In genomic region chr11:612961-613300, GRCh38 we compare ENCODE assay signal across 11 cellular contexts. TPM values are rescaled to one million over a fixed set of nuclear protein-coding genes. Genes with fewer than 3 reads are reported as not detected.
DNase-seq lines count a peak whose midpoint lies in the region; ATAC-seq, FAIRE-seq and TF ChIP-seq lines count a peak whose summit lies in the region.
"Had no signal": no experiment of that assay in that cellular context is flagged by ENCODE, and none has a peak within 500 bp of the region (broad histone marks: within the 10 kb centered on the region; RNA-seq: fewer than 3 reads in every experiment).

No MANE protein-coding gene starts in this region.

- no peak overlapping the region for H3K18ac ChIP-seq in H1 (ENCODE audit: extremely low read depth, low read length)

- CTCF ChIA-PET in H1 (lab: Charles Lee; ENCODE audit: partially characterized antibody) = interaction anchor here (0.6 to 2.4 kb wide), 9 partner anchors 17 to 131 kb away, joined by 3 to 11 read pairs (median 6); no protein-coding TSS in a partner anchor

- no peak overlapping the region for H3K9ac ChIP-seq in H1 (replicated peaks in 1 of 4; ENCODE audit: extremely low read depth in 1 of 4, low read depth in 3 of 4, low read length in 3 of 4)
- H3K9ac ChIP-seq in MM.1S (ENCODE audit: low read length) = no peak overlapping the region

- TF ChIP-seq EP300 in H1 (IDR thresholded peaks at IDR 0.05; ENCODE audit: borderline replicate concordance in 1 of 2, low read depth in 2 of 2, low read length in 2 of 2) (no peak), stomach (IDR thresholded peaks at IDR 0.05) (no peak)

- peaks cover 11% of the 10 kb centered on the region for H3F3A ChIP-seq in MM.1S (ENCODE audit: insufficient read depth, low read length)

- no peaks in the 10 kb centered on the region for H3K9me2 ChIP-seq in MM.1S (replicated peaks; ENCODE audit: insufficient read depth, low read length)

- no peak overlapping the region for H2BK20ac ChIP-seq in H1 (ENCODE audit: low read length)

- H3K36me3 Mint-ChIP-seq in activated naive CD4-positive, alpha-beta T cell treated with anti-CD3 and anti-CD28 coated beads, Interleukin-2, amount 50 U/mL, for 72 hours = peaks cover 0 to 13% of the 10 kb centered on the region in 2 donors

- no peak for TF ChIP-seq POLR2A in H1 (IDR thresholded peaks at IDR 0.05; ENCODE audit: control extremely low read depth in 1 of 2, low read depth in 2 of 2, low read length in 2 of 2)
- TF ChIP-seq POLR2A in stomach (IDR thresholded peaks at IDR 0.05) = no peak

- H3K27ac Mint-ChIP-seq in activated naive CD4-positive, alpha-beta T cell treated with anti-CD3 and anti-CD28 coated beads, Interleukin-2, amount 50 U/mL, for 72 hours = peak overlapping the region; percentile 35 to 68

- intact Hi-C loops in stomach (cut with DNase I; ENCODE audit: low total_unique reads) = no loop called here

- H4K20me1 ChIP-seq in H1 (replicated peaks in 1 of 2; ENCODE audit: control insufficient read depth in 1 of 2, insufficient read depth in 2 of 2, low read length in 2 of 2) (peaks cover 21 to 29% of the 10 kb centered on the region in 2 experiments), MM.1S (ENCODE audit: insufficient read depth, low read length) (no peaks in the 10 kb centered on the region)

- H3K23ac ChIP-seq in H1 (ENCODE audit: insufficient read length) = no peak overlapping the region

- H3K4me1 ChIP-seq in H1 (replicated peaks in 1 of 4; ENCODE audit: control insufficient read depth in 3 of 4, insufficient read depth in 4 of 4, low read length in 3 of 4) (peaks cover 0 to 15% (median 3%) of the 10 kb centered on the region in 4 experiments; a peak in 5 of 7 replicates), stomach (peaks cover 36 to 57% (median 51%) of the 10 kb centered on the region in 4 donors), MM.1S (ENCODE audit: low read length) (peaks cover 13% of the 10 kb centered on the region; the same call in 1 of the 2 replicates)

- H4K8ac ChIP-seq in H1 (ENCODE audit: extremely low read depth, insufficient read depth, low read length) = no peak overlapping the region; the same call in 1 of the 2 replicates

- H3K4ac ChIP-seq in H1 (replicated peaks; ENCODE audit: insufficient read length, low read depth, low read length) = no peak overlapping the region

- FAIRE-seq in H1 (lab: Jason Lieb, UNC) = no peak

- H3K56ac ChIP-seq in H1 (replicated peaks; ENCODE audit: insufficient read length, low read depth, low read length) = no peak overlapping the region

- no peak overlapping the region for H2BK15ac ChIP-seq in H1 (ENCODE audit: low read length)

- DNase-seq in activated naive CD4-positive, alpha-beta T cell treated with anti-CD3 and anti-CD28 coated beads, Interleukin-2, amount 50 U/mL, for 72 hours (ENCODE audit: low spot score in 2 of 2) = no peak
- no peak for DNase-seq in activated naive CD4-positive, alpha-beta T cell treated with anti-CD3 and anti-CD28 coated beads, Interleukin-2, amount 50 U/mL, for 16 hours
- DNase-seq in H1 (ENCODE audit: low read depth in 1 of 2, low spot score in 2 of 2) (no peak), stomach (no peak), MM.1S (no peak), NCI-H2081 treated with DMSO at 0.1 percent for 48 hours (lab: John Stamatoyannopoulos, UW) (no peak)
- DNase-seq: NCI-H2227 treated with DMSO at 0.1 percent for 48 hours, RPMI8226 had no signal

- TF ChIP-seq CTCF in H1 (IDR thresholded peaks at IDR 0.05; ENCODE audit: control extremely low read depth in 1 of 3, insufficient read depth in 1 of 3, low read depth in 1 of 3, low read length in 3 of 3) (no peak), stomach (IDR thresholded peaks at IDR 0.05) (no peak), MM.1S (IDR thresholded peaks at IDR 0.05; ENCODE audit: low read length) (no peak)

- H3K4me2 ChIP-seq in H1 (ENCODE audit: insufficient read depth in 1 of 2, low read depth in 2 of 2, low read length in 2 of 2) = no peak overlapping the region; a peak in 1 of 4 replicates
- no peak overlapping the region for H3K4me2 ChIP-seq in MM.1S (ENCODE audit: low read depth, low read length)

- H2BK12ac ChIP-seq in H1 (ENCODE audit: low read depth, low read length) = no peak overlapping the region

- H3K23me2 ChIP-seq in H1 (ENCODE audit: low read depth, low read length) = peaks cover 3% of the 10 kb centered on the region; the same call in 1 of the 2 replicates

- H3K9me3 ChIP-seq in H1 (ENCODE audit: insufficient read depth in 2 of 2, low read depth in 1 of 2, low read length in 1 of 2) (no peaks in the 10 kb centered on the region), stomach (no peaks in the 10 kb centered on the region), MM.1S (replicated peaks; ENCODE audit: insufficient read depth, low read length) (no peaks in the 10 kb centered on the region)
- H3K9me3 ChIP-seq: testis had no signal

- H3K9me3 Mint-ChIP-seq in activated naive CD4-positive, alpha-beta T cell treated with anti-CD3 and anti-CD28 coated beads, Interleukin-2, amount 50 U/mL, for 72 hours = no peaks in the 10 kb centered on the region

- H3K14ac ChIP-seq in H1 (ENCODE audit: insufficient read length) = no peak overlapping the region

- ATAC-seq in activated naive CD4-positive, alpha-beta T cell treated with anti-CD3 and anti-CD28 coated beads, Interleukin-2, amount 50 U/mL, for 72 hours = no peak

- H3K36me3 ChIP-seq in H1 (ENCODE audit: control insufficient read depth in 2 of 4, insufficient read depth in 4 of 4, low read length in 3 of 4) = peaks cover 16 to 46% (median 36%) of the 10 kb centered on the region in 4 experiments
- peaks cover 56 to 68% (median 63%) of the 10 kb centered on the region in 4 donors for H3K36me3 ChIP-seq in stomach
- H3K36me3 ChIP-seq in MM.1S (replicated peaks; ENCODE audit: insufficient read depth, low read length) = no peaks in the 10 kb centered on the region; the same call in 1 of the 2 replicates

- no peak overlapping the region for H4K91ac ChIP-seq in H1 (replicated peaks; ENCODE audit: insufficient read length, low read length)

- no peak overlapping the region for H2AK5ac ChIP-seq in H1 (ENCODE audit: low read depth, low read length)

- H3K27me3 ChIP-seq in H1 (replicated peaks in 1 of 4; ENCODE audit: control insufficient read depth in 3 of 4, extremely low read depth in 1 of 4, insufficient read depth in 3 of 4, low read length in 3 of 4) (no peaks in the 10 kb centered on the region), stomach (no peaks in the 10 kb centered on the region), MM.1S (replicated peaks; ENCODE audit: insufficient read depth, low read length) (no peaks in the 10 kb centered on the region)
- H3K27me3 ChIP-seq: testis had no signal

- 94% methylated on average over 10 of the region's 10 CpGs; no CpG with 5 or more reads in 1 of the 2 experiments for WGBS in H1 (ENCODE audit: extremely low coverage in 1 of 2, insufficient coverage in 1 of 2, insufficient read length in 1 of 2, insufficient replicate concordance in 2 of 2, low coverage in 1 of 2, low lambda C conversion rate in 2 of 2, missing lambda C conversion rate in 1 of 2), 2 experiments
- 81 to 93% (median 87%) methylated on average over 3 to 10 of the region's 10 CpGs for WGBS in stomach, 5 donors

- no peak overlapping the region for H3K4me3 ChIP-seq in H1 (ENCODE audit: extremely low read depth in 1 of 4, insufficient read depth in 2 of 4, low read depth in 3 of 4, low read length in 4 of 4)
- H3K4me3 ChIP-seq in stomach = peak overlapping the region in 1 of 4 donors; percentile 58
- no peak overlapping the region for H3K4me3 ChIP-seq in MM.1S (ENCODE audit: low read length)
- H3K4me3 ChIP-seq: testis had no signal

- no peak overlapping the region for H3K27ac ChIP-seq in H1 (ENCODE audit: low read depth, low read length)
- H3K27ac ChIP-seq in stomach = peak overlapping the region; percentile 50 to 99 (median 68)
- no peak overlapping the region for H3K27ac ChIP-seq in MM.1S (ENCODE audit: low read length)

- no peak for TF ChIP-seq RAD21 in H1 (IDR thresholded peaks at IDR 0.05 in 1 of 2, conservative IDR thresholded peaks at IDR 0.05 in 1 of 2; ENCODE audit: low read depth in 2 of 2, low read length in 2 of 2)

- no peak overlapping the region for H2AFZ ChIP-seq in H1 (ENCODE audit: low read length)
- H2AFZ ChIP-seq in MM.1S (ENCODE audit: low read length) = no peak overlapping the region

- no peak overlapping the region for H2BK5ac ChIP-seq in H1 (ENCODE audit: low read depth, low read length)

- peaks cover 6% of the 10 kb centered on the region for H3K79me1 ChIP-seq in H1 (ENCODE audit: low read depth, low read length)

- POLR2A ChIA-PET in H1 (lab: Charles Lee; ENCODE audit: partially characterized antibody) = interaction anchor here (1.0 to 2.3 kb wide), 8 partner anchors 13 to 151 kb away, joined by 3 to 20 read pairs (median 4); partner anchors contain the start of genes DRD4 and SCT

- H3K79me2 ChIP-seq in H1 (ENCODE audit: control insufficient read depth in 1 of 2, insufficient read depth in 2 of 2, low read length in 2 of 2) (no peaks in the 10 kb centered on the region), MM.1S (ENCODE audit: low read length) (peaks cover 16% of the 10 kb centered on the region; the same call in 1 of the 2 replicates)

- H2BK120ac ChIP-seq in H1 (replicated peaks; ENCODE audit: low read depth, low read length) = no peak overlapping the region

- no peak overlapping the region for H4K5ac ChIP-seq in H1 (ENCODE audit: insufficient read length, low read depth, low read length)

RNA-seq across cellular contexts. Expression of gene IRF7, which starts 2.8 kb away (rescaled TPM):
- 100 to 1,000 TPM in 1 of 2 donors, 10 to 100 TPM in 1; 25.3 to 104 TPM for total RNA-seq in activated naive CD4-positive, alpha-beta T cell treated with anti-CD3 and anti-CD28 coated beads, Interleukin-2, amount 50 U/mL, for 72 hours
- 9.4 and 9.6 TPM in 2 replicates for total RNA-seq in H1 (2021; fragmentation: NEBNext Ultra II Directional; extraction: Animal tissue kit (Norgen Biotek cat#: 25700))
- 9.1 and 12.8 TPM in 2 replicates for polyA plus RNA-seq in H1 (2011; rRNA removed)
- 7.8 TPM for polyA plus RNA-seq in H1 (2011; cell fraction: cytosol; rRNA removed)
- polyA plus RNA-seq in H1 (2011; cell fraction: nucleus; rRNA removed) = 27.9 TPM
- polyA plus RNA-seq in H1 (2012, experiment 1 of 2) = 3.5 to 9.8 TPM (median 8.6 TPM) in 4 replicates
- 5.0 TPM for polyA plus RNA-seq in H1 (2012, experiment 2 of 2)
- 4.5 TPM for polyA plus RNA-seq in H1 (2013, experiment 1 of 2)
- polyA plus RNA-seq in H1 (2013, experiment 2 of 2) = 3.8 TPM
- polyA minus RNA-seq in H1 (2011; rRNA and poly(A)+ RNA removed) = 3.3 and 4.2 TPM in 2 replicates
- polyA minus RNA-seq in H1 (2011; cell fraction: cytosol; rRNA and poly(A)+ RNA removed) = 3.7 TPM
- 27.8 TPM for polyA minus RNA-seq in H1 (2011; cell fraction: nucleus; rRNA and poly(A)+ RNA removed)
- total RNA-seq in stomach = 10 to 100 TPM in 4 of 5 donors, 1 to 10 TPM in 1; 5.7 to 49.1 (median 22.5) TPM
- polyA plus RNA-seq in stomach = 10 to 100 TPM; 33.0 to 43.8 (median 40.8) TPM

RNA-seq across cellular contexts. Expression of gene CDHR5, which starts 11.8 kb away (rescaled TPM):
- total RNA-seq in activated naive CD4-positive, alpha-beta T cell treated with anti-CD3 and anti-CD28 coated beads, Interleukin-2, amount 50 U/mL, for 72 hours = not detected
- total RNA-seq in H1 (2021; fragmentation: NEBNext Ultra II Directional; extraction: Animal tissue kit (Norgen Biotek cat#: 25700)) = 0.11 TPM in 1 of 2 replicates, not detected in the other
- 0.02 TPM in 1 of 2 replicates, not detected in the other for polyA plus RNA-seq in H1 (2011; rRNA removed)
- 0.01 TPM for polyA plus RNA-seq in H1 (2011; cell fraction: cytosol; rRNA removed)
- 0.21 TPM for polyA plus RNA-seq in H1 (2011; cell fraction: nucleus; rRNA removed)
- 0.04 to 0.20 TPM (median 0.14 TPM) in 3 of 4 replicates, not detected in the other for polyA plus RNA-seq in H1 (2012, experiment 1 of 2)
- polyA plus RNA-seq in H1 (2012, experiment 2 of 2) = not detected
- 0.02 TPM for polyA plus RNA-seq in H1 (2013, experiment 1 of 2)
- polyA plus RNA-seq in H1 (2013, experiment 2 of 2) = not detected
- not detected in 2 replicates for polyA minus RNA-seq in H1 (2011; rRNA and poly(A)+ RNA removed)
- not detected for polyA minus RNA-seq in H1 (2011; cell fraction: cytosol; rRNA and poly(A)+ RNA removed)
- polyA minus RNA-seq in H1 (2011; cell fraction: nucleus; rRNA and poly(A)+ RNA removed) = not detected
- total RNA-seq in stomach = 10 to 100 TPM in 1 of 5 donors, 1 to 10 TPM in 4; 2.7 to 92.1 (median 5.5) TPM
- polyA plus RNA-seq in stomach = 1 to 10 TPM in 1 of 3 donors, under 1 TPM in 2; 0.38 to 2.2 (median 0.92) TPM
- total RNA-seq: LHCN-M2, lung microvascular endothelial cell had no signal

RNA-seq across cellular contexts. Expression of gene SCT, which starts 14.1 kb away (rescaled TPM):
- not detected for total RNA-seq in activated naive CD4-positive, alpha-beta T cell treated with anti-CD3 and anti-CD28 coated beads, Interleukin-2, amount 50 U/mL, for 72 hours
- 2.0 and 2.2 TPM in 2 replicates for total RNA-seq in H1 (2021; fragmentation: NEBNext Ultra II Directional; extraction: Animal tissue kit (Norgen Biotek cat#: 25700))
- polyA plus RNA-seq in H1 (2011; rRNA removed) = 1.7 and 3.7 TPM in 2 replicates
- 1.3 TPM for polyA plus RNA-seq in H1 (2011; cell fraction: cytosol; rRNA removed)
- polyA plus RNA-seq in H1 (2011; cell fraction: nucleus; rRNA removed) = 3.1 TPM
- polyA plus RNA-seq in H1 (2012, experiment 1 of 2) = 1.0 to 2.0 TPM (median 1.5 TPM) in 3 of 4 replicates, not detected in the other
- polyA plus RNA-seq in H1 (2012, experiment 2 of 2) = not detected
- 1.2 TPM for polyA plus RNA-seq in H1 (2013, experiment 1 of 2)
- polyA plus RNA-seq in H1 (2013, experiment 2 of 2) = 1.4 TPM
- not detected in 2 replicates for polyA minus RNA-seq in H1 (2011; rRNA and poly(A)+ RNA removed)
- not detected for polyA minus RNA-seq in H1 (2011; cell fraction: cytosol; rRNA and poly(A)+ RNA removed)
- not detected for polyA minus RNA-seq in H1 (2011; cell fraction: nucleus; rRNA and poly(A)+ RNA removed)
- total RNA-seq in stomach = 1 to 10 TPM in 1 of 5 donors, not detected in 4; 3.1 TPM
- polyA plus RNA-seq in stomach = under 1 TPM in 1 of 3 donors, not detected in 2; 0.95 TPM
- total RNA-seq: LHCN-M2, lung microvascular endothelial cell had no signal

RNA-seq across cellular contexts. Expression of gene DRD4, which starts 24.1 kb away (rescaled TPM):
- total RNA-seq in activated naive CD4-positive, alpha-beta T cell treated with anti-CD3 and anti-CD28 coated beads, Interleukin-2, amount 50 U/mL, for 72 hours = 1 to 10 TPM in 1 of 2 donors, under 1 TPM in 1; 0.60 to 5.6 TPM
- 3.3 and 3.4 TPM in 2 replicates for total RNA-seq in H1 (2021; fragmentation: NEBNext Ultra II Directional; extraction: Animal tissue kit (Norgen Biotek cat#: 25700))
- 4.9 and 9.7 TPM in 2 replicates for polyA plus RNA-seq in H1 (2011; rRNA removed)
- polyA plus RNA-seq in H1 (2011; cell fraction: cytosol; rRNA removed) = 3.9 TPM
- polyA plus RNA-seq in H1 (2011; cell fraction: nucleus; rRNA removed) = 9.1 TPM
- 4.0 to 10.3 TPM (median 9.2 TPM) in 4 replicates for polyA plus RNA-seq in H1 (2012, experiment 1 of 2)
- polyA plus RNA-seq in H1 (2012, experiment 2 of 2) = 9.1 TPM
- 2.9 TPM for polyA plus RNA-seq in H1 (2013, experiment 1 of 2)
- 2.8 TPM for polyA plus RNA-seq in H1 (2013, experiment 2 of 2)
- polyA minus RNA-seq in H1 (2011; rRNA and poly(A)+ RNA removed) = 0.20 and 0.85 TPM in 2 replicates
- 4.9 TPM for polyA minus RNA-seq in H1 (2011; cell fraction: cytosol; rRNA and poly(A)+ RNA removed)
- polyA minus RNA-seq in H1 (2011; cell fraction: nucleus; rRNA and poly(A)+ RNA removed) = 3.4 TPM
- total RNA-seq in stomach = not detected
- polyA plus RNA-seq in stomach = 1 to 10 TPM in 1 of 3 donors, under 1 TPM in 2; 0.19 to 1.7 (median 0.50) TPM
- total RNA-seq: LHCN-M2, lung microvascular endothelial cell had no signal

RNA-seq across cellular contexts. Expression of gene PHRF1, which starts 36.7 kb away (rescaled TPM):
- 10 to 100 TPM; 37.3 to 47.1 TPM for total RNA-seq in activated naive CD4-positive, alpha-beta T cell treated with anti-CD3 and anti-CD28 coated beads, Interleukin-2, amount 50 U/mL, for 72 hours
- total RNA-seq in H1 (2021; fragmentation: NEBNext Ultra II Directional; extraction: Animal tissue kit (Norgen Biotek cat#: 25700)) = 37.3 and 39.8 TPM in 2 replicates
- polyA plus RNA-seq in H1 (2011; rRNA removed) = 13.4 and 21.8 TPM in 2 replicates
- polyA plus RNA-seq in H1 (2011; cell fraction: cytosol; rRNA removed) = 17.3 TPM
- polyA plus RNA-seq in H1 (2011; cell fraction: nucleus; rRNA removed) = 39.7 TPM
- polyA plus RNA-seq in H1 (2012, experiment 1 of 2) = 17.5 to 25.1 TPM (median 24.0 TPM) in 4 replicates
- polyA plus RNA-seq in H1 (2012, experiment 2 of 2) = 14.8 TPM
- 18.2 TPM for polyA plus RNA-seq in H1 (2013, experiment 1 of 2)
- 17.0 TPM for polyA plus RNA-seq in H1 (2013, experiment 2 of 2)
- polyA minus RNA-seq in H1 (2011; rRNA and poly(A)+ RNA removed) = 11.6 and 15.0 TPM in 2 replicates
- polyA minus RNA-seq in H1 (2011; cell fraction: cytosol; rRNA and poly(A)+ RNA removed) = 19.2 TPM
- polyA minus RNA-seq in H1 (2011; cell fraction: nucleus; rRNA and poly(A)+ RNA removed) = 29.8 TPM
- 10 to 100 TPM; 17.5 to 60.8 (median 29.9) TPM for total RNA-seq in stomach
- 10 to 100 TPM in 1 of 3 donors, 1 to 10 TPM in 2; 7.9 to 14.8 (median 9.4) TPM for polyA plus RNA-seq in stomach

Comparison
In these comparisons a context has a peak if more than half of its experiments do, and no peak if none do; other contexts are left out.
1. H3K27ac ChIP-seq: peak in stomach (5 of 5); none in H1 (single experiment) and MM.1S (single experiment).